In the genomic region with DNA sequence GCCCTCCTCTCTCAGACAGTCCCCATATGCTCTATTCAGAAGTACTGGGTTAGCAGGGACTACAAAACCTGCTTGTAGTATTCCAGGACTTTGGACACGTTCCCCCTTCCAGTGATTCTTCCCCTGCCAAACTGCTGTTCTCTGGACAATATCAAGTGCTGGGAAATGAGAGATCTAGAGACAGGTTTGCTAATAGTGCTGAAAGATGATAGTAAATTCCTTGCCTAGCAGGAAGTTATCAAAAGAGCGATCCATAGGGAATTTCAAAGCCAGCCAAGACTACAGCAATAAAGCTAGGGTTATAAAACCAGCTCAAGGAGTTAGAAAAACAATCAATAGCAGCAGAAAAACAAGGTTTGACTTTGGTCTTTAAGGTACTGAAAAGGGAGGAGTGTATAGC, we compare ENCODE assay signal across 1 cellular context.
A peak's percentile ranks its signal among the peaks of the same experiment; 100 is the strongest.
TF ChIP-seq lines count a peak whose summit lies in the region.

No MANE protein-coding gene starts in this region.

TF ChIP-seq in HEK293, 187 proteins besides CTCF, POLR2A, EP300 and RAD21 (continued from another document):
- TF ChIP-seq, protein P1, sequence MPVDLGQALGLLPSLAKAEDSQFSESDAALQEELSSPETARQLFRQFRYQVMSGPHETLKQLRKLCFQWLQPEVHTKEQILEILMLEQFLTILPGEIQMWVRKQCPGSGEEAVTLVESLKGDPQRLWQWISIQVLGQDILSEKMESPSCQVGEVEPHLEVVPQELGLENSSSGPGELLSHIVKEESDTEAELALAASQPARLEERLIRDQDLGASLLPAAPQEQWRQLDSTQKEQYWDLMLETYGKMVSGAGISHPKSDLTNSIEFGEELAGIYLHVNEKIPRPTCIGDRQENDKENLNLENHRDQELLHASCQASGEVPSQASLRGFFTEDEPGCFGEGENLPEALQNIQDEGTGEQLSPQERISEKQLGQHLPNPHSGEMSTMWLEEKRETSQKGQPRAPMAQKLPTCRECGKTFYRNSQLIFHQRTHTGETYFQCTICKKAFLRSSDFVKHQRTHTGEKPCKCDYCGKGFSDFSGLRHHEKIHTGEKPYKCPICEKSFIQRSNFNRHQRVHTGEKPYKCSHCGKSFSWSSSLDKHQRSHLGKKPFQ (tag by site-specific recombination; IDR thresholded peaks at IDR 0.05) = 0 out of 2 replicates have a peak, but pooled peaks have one; percentile 23
- 0 out of 2 replicates have a peak, but pooled peaks have one; percentile 12 for TF ChIP-seq OSR2 (tag by site-specific recombination; IDR thresholded peaks at IDR 0.05)
- peak; percentile 71; the same call in 1 of the 2 replicates for TF ChIP-seq ZNF610 (tag by site-specific recombination; IDR thresholded peaks at IDR 0.05; ENCODE audit: borderline replicate concordance)
- TF ChIP-seq, protein P2, sequence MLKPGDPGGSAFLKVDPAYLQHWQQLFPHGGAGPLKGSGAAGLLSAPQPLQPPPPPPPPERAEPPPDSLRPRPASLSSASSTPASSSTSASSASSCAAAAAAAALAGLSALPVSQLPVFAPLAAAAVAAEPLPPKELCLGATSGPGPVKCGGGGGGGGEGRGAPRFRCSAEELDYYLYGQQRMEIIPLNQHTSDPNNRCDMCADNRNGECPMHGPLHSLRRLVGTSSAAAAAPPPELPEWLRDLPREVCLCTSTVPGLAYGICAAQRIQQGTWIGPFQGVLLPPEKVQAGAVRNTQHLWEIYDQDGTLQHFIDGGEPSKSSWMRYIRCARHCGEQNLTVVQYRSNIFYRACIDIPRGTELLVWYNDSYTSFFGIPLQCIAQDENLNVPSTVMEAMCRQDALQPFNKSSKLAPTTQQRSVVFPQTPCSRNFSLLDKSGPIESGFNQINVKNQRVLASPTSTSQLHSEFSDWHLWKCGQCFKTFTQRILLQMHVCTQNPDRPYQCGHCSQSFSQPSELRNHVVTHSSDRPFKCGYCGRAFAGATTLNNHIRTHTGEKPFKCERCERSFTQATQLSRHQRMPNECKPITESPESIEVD (tag by site-specific recombination; IDR thresholded peaks at IDR 0.05) = peak; percentile 87
- peak; percentile 50; the same call in 1 of the 2 replicates for TF ChIP-seq TRIM28 (IDR thresholded peaks at IDR 0.05; ENCODE audit: borderline replicate concordance, low read length)
- no peak for TF ChIP-seq KLF16 (tag by site-specific recombination; IDR thresholded peaks at IDR 0.05)
- TF ChIP-seq FEZF1 (tag by site-specific recombination; IDR thresholded peaks at IDR 0.05) = peak; percentile 69
- TF ChIP-seq EGR2 (tag by site-specific recombination; IDR thresholded peaks at IDR 0.05; ENCODE audit: low read depth) = no peak
- 0 out of 2 replicates have a peak, but pooled peaks have one; percentile 31 for TF ChIP-seq OVOL3 (tag by site-specific recombination; IDR thresholded peaks at IDR 0.05)
TF ChIP-seq in HEK293: peak in this region for 10.
